11 cellular contexts compared by ENCODE assay signal in the genomic region with DNA sequence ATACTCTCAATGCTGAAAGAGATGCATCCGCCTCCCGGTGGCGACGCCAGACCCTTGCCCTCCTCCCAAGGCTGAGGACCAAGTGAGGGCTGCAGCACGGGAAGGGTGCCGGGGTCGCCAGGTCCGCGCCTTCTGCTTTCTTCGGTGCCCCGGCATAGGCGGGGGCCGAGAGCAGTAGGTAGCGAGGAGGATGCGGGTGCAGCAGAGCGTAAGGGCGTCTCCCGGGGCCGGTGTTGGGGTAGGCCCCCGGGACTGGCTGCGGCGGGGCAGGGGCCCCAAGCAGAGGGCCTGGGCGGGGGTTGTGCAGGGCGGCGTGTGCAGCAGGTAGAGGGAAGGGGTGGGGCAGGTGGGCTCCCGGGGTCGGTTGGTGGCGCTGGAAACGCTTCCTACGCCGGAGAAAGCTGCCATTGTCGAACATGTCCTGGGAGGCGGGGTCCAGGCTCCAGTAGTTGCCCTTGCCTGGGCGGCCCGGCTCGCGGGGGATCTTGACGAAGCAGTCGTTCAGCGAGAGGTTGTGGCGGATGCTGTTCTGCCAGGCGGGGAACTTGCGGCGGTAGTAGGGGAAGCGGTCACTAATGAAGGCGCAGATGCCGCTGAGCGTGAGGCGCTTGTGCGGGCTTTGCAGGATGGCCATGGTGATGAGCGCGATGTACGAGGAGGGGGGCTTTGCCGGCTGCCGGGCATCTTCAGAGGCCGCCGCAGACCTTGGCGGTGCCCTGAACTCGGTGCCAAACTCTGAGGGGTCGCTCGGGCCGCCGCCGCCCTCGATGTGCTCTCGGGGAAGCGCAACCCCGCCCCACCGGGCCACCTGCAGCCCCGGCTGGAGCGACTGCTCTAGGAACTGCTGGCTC. TPM values are rescaled to one million over a fixed set of nuclear protein-coding genes. Genes with fewer than 3 reads are reported as not detected.
DNase-seq lines count a peak whose midpoint lies in the region; ATAC-seq, FAIRE-seq and TF ChIP-seq lines count a peak whose summit lies in the region.
"Not testable (repeated sequence)": the region's sequence is repeated elsewhere in the genome, so short reads cannot be mapped to it uniquely, and the experiment has no call there.
"Had no signal": no experiment of that assay in that cellular context is flagged by ENCODE, and none has a peak within 500 bp of the region (broad histone marks: within the 10 kb centered on the region; RNA-seq: fewer than 3 reads in every experiment).

No MANE protein-coding gene starts in this region.

- not testable (repeated sequence) for H3K23me2 ChIP-seq in H1 (ENCODE audit: low read depth, low read length)

- not testable (repeated sequence) for H3K9ac ChIP-seq in H1 (replicated peaks in 1 of 4; ENCODE audit: extremely low read depth in 1 of 4, low read depth in 3 of 4, low read length in 3 of 4); neural progenitor cell

- not testable (repeated sequence) for H3K27ac ChIP-seq in CD4-positive, alpha-beta T cell (ENCODE audit: low read depth, low read length); H1 (ENCODE audit: low read depth, low read length); neural progenitor cell

- not testable (repeated sequence) for H3K18ac ChIP-seq in H1 (ENCODE audit: extremely low read depth, low read length)

- H3K4me3 ChIP-seq in H1 (ENCODE audit: extremely low read depth in 1 of 4, insufficient read depth in 2 of 4, low read depth in 3 of 4, low read length in 4 of 4) (peak overlapping the region in 3 of 4 experiments; percentile 21 to 52 (median 25); a peak in 4 of 8 replicates), neural progenitor cell (peak overlapping the region; percentile 46)

- H3K36me3 ChIP-seq in H1 (ENCODE audit: control insufficient read depth in 2 of 4, insufficient read depth in 4 of 4, low read length in 3 of 4); neural progenitor cell: not testable (repeated sequence)

- WGBS in H1 (ENCODE audit: extremely low coverage in 1 of 2, insufficient coverage in 1 of 2, insufficient read length in 1 of 2, insufficient replicate concordance in 2 of 2, low coverage in 1 of 2, low lambda C conversion rate in 2 of 2, missing lambda C conversion rate in 1 of 2), 2 experiments, result 1% methylated on average over 27 of the region's 71 CpGs; no CpG with 5 or more reads in 1 of the 2 experiments

- H3K79me1 ChIP-seq in H1 (ENCODE audit: low read depth, low read length), result not testable (repeated sequence)

- not testable (repeated sequence) for H3K4me1 ChIP-seq in H1 (replicated peaks in 1 of 4; ENCODE audit: control insufficient read depth in 3 of 4, insufficient read depth in 4 of 4, low read length in 3 of 4); neural progenitor cell

- H4K8ac ChIP-seq in H1 (ENCODE audit: extremely low read depth, insufficient read depth, low read length), result not testable (repeated sequence)

- intact Hi-C loops in CD4-positive, alpha-beta T cell (cut with DNase I, micrococcal nuclease), result not testable (repeated sequence)

- H3K9me3 Mint-ChIP-seq in CD4-positive, alpha-beta T cell; activated CD8-positive, alpha-beta T cell treated with anti-CD3 and anti-CD28 coated beads, Interleukin-2, amount 10 ng/mL, durations not matched to agents 7 days and 5 days (ENCODE audit: insufficient read depth); activated naive CD4-positive, alpha-beta T cell treated with anti-CD3 and anti-CD28 coated beads, Interleukin-2, amount 10 ng/mL, durations not matched to agents 7 days and 5 days; neural progenitor cell; stimulated activated naive B cell treated with anti-CD40 and anti-IgM and Interleukin-4, amounts not matched to agents 10 μg/mL and 1 μg/mL and 100 μg/mL, for 72 hours: not testable (repeated sequence)

- not testable (repeated sequence) for H3K23ac ChIP-seq in H1 (ENCODE audit: insufficient read length)

- not testable (repeated sequence) for H3K56ac ChIP-seq in H1 (replicated peaks; ENCODE audit: insufficient read length, low read depth, low read length)

- H2BK120ac ChIP-seq in H1 (replicated peaks; ENCODE audit: low read depth, low read length), result not testable (repeated sequence)

- ATAC-seq in CD4-positive, alpha-beta T cell (ENCODE audit: poor library complexity); T-helper 17 cell; activated CD8-positive, alpha-beta T cell treated with anti-CD3 and anti-CD28 coated beads, Interleukin-2, amount 10 ng/mL, durations not matched to agents 7 days and 5 days; stimulated activated naive B cell treated with anti-CD40 and anti-IgM and Interleukin-4, amounts not matched to agents 10 μg/mL and 1 μg/mL and 100 μg/mL, for 72 hours (replicated peaks): not testable (repeated sequence)

- peaks cover 15% of the 10 kb centered on the region for H3K36me3 Mint-ChIP-seq in CD4-positive, alpha-beta T cell (ENCODE audit: low read depth)
- H3K36me3 Mint-ChIP-seq in T-helper 17 cell (ENCODE audit: low read depth); activated CD8-positive, alpha-beta T cell treated with anti-CD3 and anti-CD28 coated beads, Interleukin-2, amount 10 ng/mL, durations not matched to agents 7 days and 5 days (ENCODE audit: low read depth); activated naive CD4-positive, alpha-beta T cell treated with anti-CD3 and anti-CD28 coated beads, Interleukin-2, amount 10 ng/mL, durations not matched to agents 7 days and 5 days; neural progenitor cell; stimulated activated naive B cell treated with anti-CD40 and anti-IgM and Interleukin-4, amounts not matched to agents 10 μg/mL and 1 μg/mL and 100 μg/mL, for 72 hours: not testable (repeated sequence)

- H2BK20ac ChIP-seq in H1 (ENCODE audit: low read length), result not testable (repeated sequence)

- H4K5ac ChIP-seq in H1 (ENCODE audit: insufficient read length, low read depth, low read length), result not testable (repeated sequence)

- peaks cover 26% of the 10 kb centered on the region for H3K4me1 Mint-ChIP-seq in CD4-positive, alpha-beta T cell (ENCODE audit: low read depth)
- H3K4me1 Mint-ChIP-seq in T-helper 17 cell, result peaks cover 14% of the 10 kb centered on the region
- peaks cover 27% of the 10 kb centered on the region for H3K4me1 Mint-ChIP-seq in activated CD8-positive, alpha-beta T cell treated with anti-CD3 and anti-CD28 coated beads, Interleukin-2, amount 10 ng/mL, durations not matched to agents 7 days and 5 days (ENCODE audit: low read depth)
- H3K4me1 Mint-ChIP-seq in activated naive CD4-positive, alpha-beta T cell treated with anti-CD3 and anti-CD28 coated beads, Interleukin-2, amount 10 ng/mL, durations not matched to agents 7 days and 5 days, result peaks cover 24% of the 10 kb centered on the region
- H3K4me1 Mint-ChIP-seq in neural progenitor cell, result peaks cover 12% of the 10 kb centered on the region
- H3K4me1 Mint-ChIP-seq in stimulated activated naive B cell treated with anti-CD40 and anti-IgM and Interleukin-4, amounts not matched to agents 10 μg/mL and 1 μg/mL and 100 μg/mL, for 72 hours, result peaks cover 20 to 33% of the 10 kb centered on the region in 2 donors

- not testable (repeated sequence) for H2BK12ac ChIP-seq in H1 (ENCODE audit: low read depth, low read length)

- TF ChIP-seq RAD21 in H1 (IDR thresholded peaks at IDR 0.05 in 1 of 2, conservative IDR thresholded peaks at IDR 0.05 in 1 of 2; ENCODE audit: low read depth in 2 of 2, low read length in 2 of 2), result not testable (repeated sequence)

- peak overlapping the region; percentile 60 for H3K4me3 Mint-ChIP-seq in CD4-positive, alpha-beta T cell
- H3K4me3 Mint-ChIP-seq in T-helper 17 cell (peak overlapping the region; percentile 76), neural progenitor cell (peak overlapping the region; percentile 82)
- H3K4me3 Mint-ChIP-seq in activated CD8-positive, alpha-beta T cell treated with anti-CD3 and anti-CD28 coated beads, Interleukin-2, amount 10 ng/mL, durations not matched to agents 7 days and 5 days, result peak overlapping the region; percentile 36
- peak overlapping the region; percentile 58 for H3K4me3 Mint-ChIP-seq in activated naive CD4-positive, alpha-beta T cell treated with anti-CD3 and anti-CD28 coated beads, Interleukin-2, amount 10 ng/mL, durations not matched to agents 7 days and 5 days
- peak overlapping the region; percentile 78 to 81 for H3K4me3 Mint-ChIP-seq in stimulated activated naive B cell treated with anti-CD40 and anti-IgM and Interleukin-4, amounts not matched to agents 10 μg/mL and 1 μg/mL and 100 μg/mL, for 72 hours

- H3K4ac ChIP-seq in H1 (replicated peaks; ENCODE audit: insufficient read length, low read depth, low read length), result not testable (repeated sequence)

- not testable (repeated sequence) for TF ChIP-seq CTCF in CD4-positive, alpha-beta T cell (IDR thresholded peaks at IDR 0.05); H1 (IDR thresholded peaks at IDR 0.05; ENCODE audit: control extremely low read depth in 1 of 3, insufficient read depth in 1 of 3, low read depth in 1 of 3, low read length in 3 of 3); neural progenitor cell (IDR thresholded peaks at IDR 0.05)

- not testable (repeated sequence) for H4K91ac ChIP-seq in H1 (replicated peaks; ENCODE audit: insufficient read length, low read length)

- peaks cover 26% of the 10 kb centered on the region for H3K27me3 ChIP-seq in CD4-positive, alpha-beta T cell (ENCODE audit: control insufficient read depth, insufficient read depth, low read length)
- H3K27me3 ChIP-seq in H1 (replicated peaks in 1 of 4; ENCODE audit: control insufficient read depth in 3 of 4, extremely low read depth in 1 of 4, insufficient read depth in 3 of 4, low read length in 3 of 4), result peaks cover 32 to 59% (median 48%) of the 10 kb centered on the region in 4 experiments; a peak in 6 of 7 replicates
- peaks cover 70% of the 10 kb centered on the region for H3K27me3 ChIP-seq in neural progenitor cell

- POLR2A ChIA-PET in CD4-positive, alpha-beta T cell (lab: Charles Lee); activated CD8-positive, alpha-beta T cell treated with anti-CD3 and anti-CD28 coated beads, Interleukin-2, amount 10 ng/mL, durations not matched to agents 7 days and 5 days (lab: Charles Lee); H1 (lab: Charles Lee; ENCODE audit: partially characterized antibody): not testable (repeated sequence)

- peaks cover 48% of the 10 kb centered on the region for H3K27me3 Mint-ChIP-seq in CD4-positive, alpha-beta T cell
- H3K27me3 Mint-ChIP-seq in T-helper 17 cell (peaks cover 19% of the 10 kb centered on the region), neural progenitor cell (ENCODE audit: insufficient read depth, low read depth) (peaks cover 46% of the 10 kb centered on the region)
- peaks cover 31% of the 10 kb centered on the region for H3K27me3 Mint-ChIP-seq in activated CD8-positive, alpha-beta T cell treated with anti-CD3 and anti-CD28 coated beads, Interleukin-2, amount 10 ng/mL, durations not matched to agents 7 days and 5 days (ENCODE audit: low read depth)
- H3K27me3 Mint-ChIP-seq in activated naive CD4-positive, alpha-beta T cell treated with anti-CD3 and anti-CD28 coated beads, Interleukin-2, amount 10 ng/mL, durations not matched to agents 7 days and 5 days, result peaks cover 56% of the 10 kb centered on the region
- H3K27me3 Mint-ChIP-seq in stimulated activated naive B cell treated with anti-CD40 and anti-IgM and Interleukin-4, amounts not matched to agents 10 μg/mL and 1 μg/mL and 100 μg/mL, for 72 hours, result peaks cover 19 to 44% of the 10 kb centered on the region in 2 donors

- TF ChIP-seq EP300 in H1 (IDR thresholded peaks at IDR 0.05; ENCODE audit: borderline replicate concordance in 1 of 2, low read depth in 2 of 2, low read length in 2 of 2), result not testable (repeated sequence)

- not testable (repeated sequence) for H3K27ac Mint-ChIP-seq in CD4-positive, alpha-beta T cell; T-helper 17 cell; activated CD8-positive, alpha-beta T cell treated with anti-CD3 and anti-CD28 coated beads, Interleukin-2, amount 10 ng/mL, durations not matched to agents 7 days and 5 days; activated naive CD4-positive, alpha-beta T cell treated with anti-CD3 and anti-CD28 coated beads, Interleukin-2, amount 10 ng/mL, durations not matched to agents 7 days and 5 days; neural progenitor cell
- H3K27ac Mint-ChIP-seq in stimulated activated naive B cell treated with anti-CD40 and anti-IgM and Interleukin-4, amounts not matched to agents 10 μg/mL and 1 μg/mL and 100 μg/mL, for 72 hours, result peak overlapping the region; percentile 47

- not testable (repeated sequence) for H2BK5ac ChIP-seq in H1 (ENCODE audit: low read depth, low read length)

- not testable (repeated sequence) for H2AK5ac ChIP-seq in H1 (ENCODE audit: low read depth, low read length)

- H4K20me1 ChIP-seq in H1 (replicated peaks in 1 of 2; ENCODE audit: control insufficient read depth in 1 of 2, insufficient read depth in 2 of 2, low read length in 2 of 2), result not testable (repeated sequence)
- H4K20me1 ChIP-seq in neural progenitor cell (ENCODE audit: low read depth), result peaks cover 42% of the 10 kb centered on the region

- CTCF ChIA-PET in CD4-positive, alpha-beta T cell (lab: Charles Lee); activated CD8-positive, alpha-beta T cell treated with anti-CD3 and anti-CD28 coated beads, Interleukin-2, amount 10 ng/mL, durations not matched to agents 7 days and 5 days (lab: Charles Lee); activated naive CD4-positive, alpha-beta T cell treated with anti-CD3 and anti-CD28 coated beads, Interleukin-2, amount 10 ng/mL, durations not matched to agents 7 days and 5 days (lab: Charles Lee); H1 (lab: Charles Lee; ENCODE audit: partially characterized antibody): not testable (repeated sequence)

- not testable (repeated sequence) for FAIRE-seq in H1 (lab: Jason Lieb, UNC)

- H3K79me2 ChIP-seq in H1 (ENCODE audit: control insufficient read depth in 1 of 2, insufficient read depth in 2 of 2, low read length in 2 of 2); neural progenitor cell (ENCODE audit: low read depth): not testable (repeated sequence)

- not testable (repeated sequence) for H2AFZ ChIP-seq in H1 (ENCODE audit: low read length); neural progenitor cell (replicated peaks)

- TF ChIP-seq POLR2A in H1 (IDR thresholded peaks at IDR 0.05; ENCODE audit: control extremely low read depth in 1 of 2, low read depth in 2 of 2, low read length in 2 of 2), result not testable (repeated sequence)

- H3F3A ChIP-seq in neural progenitor cell (ENCODE audit: low read depth), result not testable (repeated sequence)

- not testable (repeated sequence) for H3K9me3 ChIP-seq in CD4-positive, alpha-beta T cell (ENCODE audit: control insufficient read depth, low read length); T-helper 17 cell (ENCODE audit: control insufficient read depth, low read length, poor library complexity, severe bottlenecking); H1 (ENCODE audit: insufficient read depth in 2 of 2, low read depth in 1 of 2, low read length in 1 of 2); neural progenitor cell (ENCODE audit: low read depth)

- not testable (repeated sequence) for H2BK15ac ChIP-seq in H1 (ENCODE audit: low read length)

- H3K14ac ChIP-seq in H1 (ENCODE audit: insufficient read length), result not testable (repeated sequence)

- DNase-seq in CD4-positive, alpha-beta T cell, result peak in 1 of 10 experiments; percentile 21
- peak in 1 of 3 donors; percentile 13 for DNase-seq in T-helper 17 cell
- DNase-seq in activated CD8-positive, alpha-beta T cell treated with anti-CD3 and anti-CD28 coated beads, Interleukin-2, amount 10 ng/mL, durations not matched to agents 7 days and 5 days, result peak; percentile 54
- peak; percentile 43 for DNase-seq in activated naive CD4-positive, alpha-beta T cell treated with anti-CD3 and anti-CD28 coated beads, Interleukin-2, amount 10 ng/mL, durations not matched to agents 7 days and 5 days
- DNase-seq in H1 (ENCODE audit: low read depth in 1 of 2, low spot score in 2 of 2), result peak in 1 of 2 experiments; percentile 84
- DNase-seq in left kidney (ENCODE audit: low read depth, low spot score), result peak; percentile 45
- peak; percentile 59 for DNase-seq in neural progenitor cell (ENCODE audit: low spot score)
- DNase-seq in stimulated activated naive B cell treated with anti-CD40 and anti-IgM and Interleukin-4, amounts not matched to agents 10 μg/mL and 1 μg/mL and 100 μg/mL, for 72 hours, result peak; percentile 29

- H3K4me2 ChIP-seq in H1 (ENCODE audit: insufficient read depth in 1 of 2, low read depth in 2 of 2, low read length in 2 of 2) (peak overlapping the region; percentile 71 to 75; a peak in 3 of 4 replicates), neural progenitor cell (peak overlapping the region; percentile 75)

RNA-seq across cellular contexts. Expression of gene FOXD4, which starts 0.8 kb away (rescaled TPM):
- total RNA-seq in CD4-positive, alpha-beta T cell, result under 1 TPM in 1 of 2 experiments, not detected in 1; 0.20 TPM
- not detected for total RNA-seq in T-helper 17 cell
- total RNA-seq in activated CD8-positive, alpha-beta T cell treated with anti-CD3 and anti-CD28 coated beads, Interleukin-2, amount 10 ng/mL, durations not matched to agents 7 days and 5 days, result under 1 TPM in 1 of 2 experiments, not detected in 1; 0.52 TPM
- 0.25 TPM in 1 of 2 replicates, not detected in the other for total RNA-seq in H1 (2021; fragmentation: NEBNext Ultra II Directional; extraction: Animal tissue kit (Norgen Biotek cat#: 25700))
- polyA plus RNA-seq in H1 (2011; rRNA removed), result 0.03 and 0.08 TPM in 2 replicates
- 0.04 TPM for polyA plus RNA-seq in H1 (2011; cell fraction: cytosol; rRNA removed)
- polyA plus RNA-seq in H1 (2011; cell fraction: nucleus; rRNA removed), result 0.10 TPM
- polyA plus RNA-seq in H1 (2012, experiment 1 of 2), result 0.23 TPM in 1 of 4 replicates, not detected in the others
- polyA plus RNA-seq in H1 (2012, experiment 2 of 2), result not detected
- polyA plus RNA-seq in H1 (2013, experiment 1 of 2), result not detected
- polyA plus RNA-seq in H1 (2013, experiment 2 of 2), result 0.04 TPM
- polyA minus RNA-seq in H1 (2011; rRNA and poly(A)+ RNA removed), result not detected in 2 replicates
- polyA minus RNA-seq in H1 (2011; cell fraction: cytosol; rRNA and poly(A)+ RNA removed), result not detected
- polyA minus RNA-seq in H1 (2011; cell fraction: nucleus; rRNA and poly(A)+ RNA removed), result not detected
- total RNA-seq in neural progenitor cell (ENCODE audit: low replicate concordance), result 0.12 TPM in 1 of 2 replicates, not detected in the other
- total RNA-seq: cardiac septum, H7, RPMI7951 had no signal
